In genomic region chr5:65933295-65933694, GRCh38 we compare ENCODE assay signal across 18 cellular contexts. TPM values are rescaled to one million over a fixed set of nuclear protein-coding genes. Genes with fewer than 3 reads are reported as not detected.
A peak's percentile ranks its signal among the peaks of the same experiment; 100 is the strongest.
DNase-seq lines count a peak whose midpoint lies in the region; ATAC-seq and TF ChIP-seq lines count a peak whose summit lies in the region.
"Had no signal": no experiment of that assay in that cellular context is flagged by ENCODE, and none has a peak within 500 bp of the region (broad histone marks: within the 10 kb centered on the region; RNA-seq: fewer than 3 reads in every experiment).

No MANE protein-coding gene starts in this region.

- H3K4me1 ChIP-seq in DOHH2 (ENCODE audit: control insufficient read depth, low read length), result peaks cover 91% of the 10 kb centered on the region
- H3K4me1 ChIP-seq in trophoblast cell (ENCODE audit: control insufficient read depth in 1 of 2, insufficient read depth in 2 of 2, low read length in 2 of 2), result no peaks in the 10 kb centered on the region
- H3K4me1 ChIP-seq in thyroid gland, result peaks cover 12 to 22% of the 10 kb centered on the region in 2 donors

- peaks cover 13% of the 10 kb centered on the region for H3K36me3 Mint-ChIP-seq in activated naive CD4-positive, alpha-beta T cell treated with anti-CD3 and anti-CD28 coated beads for 36 hours (ENCODE audit: low read depth)
- H3K36me3 Mint-ChIP-seq in activated naive CD8-positive, alpha-beta T cell treated with anti-CD3 and anti-CD28 coated beads, Interleukin-2, amount 50 U/mL, for 24 hours (ENCODE audit: low read depth), result peaks cover 8% of the 10 kb centered on the region

- no peak overlapping the region for H4K12ac ChIP-seq in trophoblast cell (ENCODE audit: low read depth, low read length)

- intact Hi-C loops in activated naive CD4-positive, alpha-beta T cell treated with anti-CD3 and anti-CD28 coated beads for 36 hours (cut with micrococcal nuclease), result no loop called here
- intact Hi-C loops in thyroid gland (cut with DNase I), result no loop called here

- H3F3A ChIP-seq in DOHH2 (ENCODE audit: control insufficient read depth, insufficient read depth), result peaks cover 33% of the 10 kb centered on the region

- H3K79me2 ChIP-seq in DOHH2 (ENCODE audit: control insufficient read depth, low read length) (peaks cover 100% of the 10 kb centered on the region), trophoblast cell (ENCODE audit: control insufficient read depth, insufficient read depth, low read length, poor library complexity) (peaks cover 13% of the 10 kb centered on the region)

- H2AFZ ChIP-seq in trophoblast cell (ENCODE audit: insufficient read depth, low read length, poor library complexity), result no peak overlapping the region

- H3K36me3 ChIP-seq in DOHH2 (ENCODE audit: control insufficient read depth, low read length) (peaks cover 49% of the 10 kb centered on the region), trophoblast cell (ENCODE audit: control insufficient read depth in 1 of 2, insufficient read depth in 2 of 2, low read length in 2 of 2) (peaks cover 0 to 2% of the 10 kb centered on the region in 2 experiments), thyroid gland (no peaks in the 10 kb centered on the region)
- H3K36me3 ChIP-seq: uterus had no signal

- peaks cover 72% of the 10 kb centered on the region for H3K4me1 Mint-ChIP-seq in activated naive CD4-positive, alpha-beta T cell treated with anti-CD3 and anti-CD28 coated beads for 36 hours (ENCODE audit: low read depth)
- peaks cover 85% of the 10 kb centered on the region for H3K4me1 Mint-ChIP-seq in activated naive CD8-positive, alpha-beta T cell treated with anti-CD3 and anti-CD28 coated beads, Interleukin-2, amount 50 U/mL, for 24 hours

- H4K20me1 ChIP-seq in DOHH2 (ENCODE audit: control insufficient read depth, insufficient read depth, low read depth, low read length), result peaks cover 26% of the 10 kb centered on the region

- H4K91ac ChIP-seq in trophoblast cell (ENCODE audit: low read depth, low read length), result no peak overlapping the region

- TF ChIP-seq CTCF in DOHH2 (IDR thresholded peaks at IDR 0.05; ENCODE audit: low read depth, low read length, poor library complexity, severe bottlenecking) (no peak), thyroid gland (IDR thresholded peaks at IDR 0.05) (no peak)

- H3K9me3 ChIP-seq in DOHH2 (ENCODE audit: control insufficient read depth, insufficient read depth, low read length) (no peaks in the 10 kb centered on the region), trophoblast cell (ENCODE audit: insufficient read depth, low read depth, low read length) (no peaks in the 10 kb centered on the region), thyroid gland (no peaks in the 10 kb centered on the region)
- H3K9me3 ChIP-seq: MG63, uterus had no signal

- H3K4me3 Mint-ChIP-seq in activated naive CD4-positive, alpha-beta T cell treated with anti-CD3 and anti-CD28 coated beads for 36 hours, result no peak overlapping the region
- no peak overlapping the region for H3K4me3 Mint-ChIP-seq in activated naive CD8-positive, alpha-beta T cell treated with anti-CD3 and anti-CD28 coated beads, Interleukin-2, amount 50 U/mL, for 24 hours
- H3K4me3 Mint-ChIP-seq: dendritic cell treated with granulocyte-macrophage colony-stimulating factor and Interleukin-4, amounts not matched to agents 40 ng/mL and 50 ng/mL, for 4 days had no signal

- no peak overlapping the region for H2BK5ac ChIP-seq in trophoblast cell (ENCODE audit: low read depth, low read length, poor library complexity)

- no peaks in the 10 kb centered on the region for H3K27me3 Mint-ChIP-seq in activated naive CD4-positive, alpha-beta T cell treated with anti-CD3 and anti-CD28 coated beads for 36 hours (ENCODE audit: low read depth)
- H3K27me3 Mint-ChIP-seq in activated naive CD8-positive, alpha-beta T cell treated with anti-CD3 and anti-CD28 coated beads, Interleukin-2, amount 50 U/mL, for 24 hours, result no peaks in the 10 kb centered on the region
- H3K27me3 Mint-ChIP-seq: brain; dendritic cell treated with granulocyte-macrophage colony-stimulating factor and Interleukin-4, amounts not matched to agents 40 ng/mL and 50 ng/mL, for 4 days had no signal

- peak overlapping the region; percentile 91 for H3K4ac ChIP-seq in trophoblast cell (ENCODE audit: low read depth, low read length)

- H3K18ac ChIP-seq in trophoblast cell (ENCODE audit: low read length), result no peak overlapping the region

- no peak for TF ChIP-seq POLR2A in thyroid gland (IDR thresholded peaks at IDR 0.05)

- H3K14ac ChIP-seq in trophoblast cell (ENCODE audit: low read length), result no peak overlapping the region

- no peak overlapping the region for H2BK12ac ChIP-seq in trophoblast cell (ENCODE audit: low read length)

- no peaks in the 10 kb centered on the region for H3K9me2 ChIP-seq in DOHH2 (replicated peaks; ENCODE audit: control insufficient read depth, low read length)

- H3K4me3 ChIP-seq in DOHH2 (ENCODE audit: low read length), result peak overlapping the region; percentile 48
- H3K4me3 ChIP-seq in trophoblast cell (ENCODE audit: low read depth, low read length), result no peak overlapping the region
- no peak overlapping the region for H3K4me3 ChIP-seq in thyroid gland (replicated peaks in 1 of 3)
- H3K4me3 ChIP-seq: MG63, uterus had no signal

- H4K8ac ChIP-seq in trophoblast cell (ENCODE audit: low read depth, low read length), result no peak overlapping the region

- H3K27ac Mint-ChIP-seq in activated naive CD4-positive, alpha-beta T cell treated with anti-CD3 and anti-CD28 coated beads for 36 hours, result peak overlapping the region; percentile 41
- no peak overlapping the region for H3K27ac Mint-ChIP-seq in activated naive CD8-positive, alpha-beta T cell treated with anti-CD3 and anti-CD28 coated beads, Interleukin-2, amount 50 U/mL, for 24 hours
- H3K27ac Mint-ChIP-seq: dendritic cell treated with granulocyte-macrophage colony-stimulating factor and Interleukin-4, amounts not matched to agents 40 ng/mL and 50 ng/mL, for 4 days had no signal

- no peaks in the 10 kb centered on the region for H3K9me3 Mint-ChIP-seq in activated naive CD4-positive, alpha-beta T cell treated with anti-CD3 and anti-CD28 coated beads for 36 hours
- H3K9me3 Mint-ChIP-seq in activated naive CD8-positive, alpha-beta T cell treated with anti-CD3 and anti-CD28 coated beads, Interleukin-2, amount 50 U/mL, for 24 hours, result no peaks in the 10 kb centered on the region
- H3K9me3 Mint-ChIP-seq: dendritic cell treated with granulocyte-macrophage colony-stimulating factor and Interleukin-4, amounts not matched to agents 40 ng/mL and 50 ng/mL, for 4 days had no signal

- H3K4me2 ChIP-seq in DOHH2 (ENCODE audit: low read length) (peak overlapping the region; percentile 52), trophoblast cell (ENCODE audit: low read length) (no peak overlapping the region)

- H2AK5ac ChIP-seq in trophoblast cell (ENCODE audit: low read length), result no peak overlapping the region

- ATAC-seq in activated naive CD8-positive, alpha-beta T cell treated with anti-CD3 and anti-CD28 coated beads, Interleukin-2, amount 50 U/mL, for 24 hours, result peak; percentile 54

- H3K9ac ChIP-seq in trophoblast cell (ENCODE audit: low read length), result no peak overlapping the region

- H3K23ac ChIP-seq in trophoblast cell (ENCODE audit: low read length), result no peak overlapping the region

- DNase-seq in activated naive CD4-positive, alpha-beta T cell treated with anti-CD3 and anti-CD28 coated beads for 36 hours, result no peak
- no peak for DNase-seq in activated naive CD4-positive, alpha-beta T cell treated with anti-CD3 and anti-CD28 coated beads, Interleukin-2, amount 50 U/mL, for 16 hours
- DNase-seq in activated naive CD8-positive, alpha-beta T cell treated with anti-CD3 and anti-CD28 coated beads, Interleukin-2, amount 50 U/mL, for 24 hours, result no peak
- DNase-seq in trophoblast cell, result no peak
- no peak for DNase-seq in MV-4-11 (lab: John Stamatoyannopoulos, UW)
- DNase-seq in foreskin melanocyte, result no peak
- DNase-seq in thyroid gland, result no peak
- DNase-seq: ACHN, activated gamma-delta T cell, glutamatergic neuron, MG63, NCI-H1694 treated with DMSO at 0.1 percent for 48 hours, NCI-H226, T-helper 2 cell, uterus had no signal

- peak overlapping the region; percentile 85 for H3K27ac ChIP-seq in DOHH2 (ENCODE audit: low read depth, low read length)
- no peak overlapping the region for H3K27ac ChIP-seq in trophoblast cell (ENCODE audit: low read depth, low read length)
- H3K27ac ChIP-seq in thyroid gland, result no peak overlapping the region
- H3K27ac ChIP-seq: uterus had no signal

- CTCF ChIA-PET in activated naive CD4-positive, alpha-beta T cell treated with anti-CD3 and anti-CD28 coated beads for 36 hours (lab: Charles Lee), result no interaction called here

- H3K79me1 ChIP-seq in trophoblast cell (ENCODE audit: low read length), result no peaks in the 10 kb centered on the region

- no CpG with 5 or more reads among the region's 2 CpGs for WGBS in trophoblast cell (ENCODE audit: extremely low coverage, insufficient coverage, insufficient read length)
- 76 to 77% methylated on average over 2 of the region's 2 CpGs for WGBS in thyroid gland, 2 donors

- H2BK120ac ChIP-seq in trophoblast cell (ENCODE audit: insufficient read depth, low read length, poor library complexity), result no peak overlapping the region

- H3K27me3 ChIP-seq in DOHH2 (ENCODE audit: control insufficient read depth, low read length) (no peaks in the 10 kb centered on the region), trophoblast cell (ENCODE audit: insufficient read depth, low read length) (no peaks in the 10 kb centered on the region), thyroid gland (no peaks in the 10 kb centered on the region)
- H3K27me3 ChIP-seq: MG63, uterus had no signal

RNA-seq across cellular contexts. Expression of gene ERBIN, which starts 6.9 kb away (rescaled TPM):
- total RNA-seq in activated naive CD4-positive, alpha-beta T cell treated with anti-CD3 and anti-CD28 coated beads for 36 hours, result 10 to 100 TPM; 41.9 to 42.2 TPM
- 71.3 and 77.6 TPM in 2 replicates for polyA plus RNA-seq in trophoblast cell (2013)
- total RNA-seq in thyroid gland, result 100 to 1,000 TPM in 3 of 4 donors, 10 to 100 TPM in 1; 88.7 to 108 (median 106) TPM
